In the genomic region with DNA sequence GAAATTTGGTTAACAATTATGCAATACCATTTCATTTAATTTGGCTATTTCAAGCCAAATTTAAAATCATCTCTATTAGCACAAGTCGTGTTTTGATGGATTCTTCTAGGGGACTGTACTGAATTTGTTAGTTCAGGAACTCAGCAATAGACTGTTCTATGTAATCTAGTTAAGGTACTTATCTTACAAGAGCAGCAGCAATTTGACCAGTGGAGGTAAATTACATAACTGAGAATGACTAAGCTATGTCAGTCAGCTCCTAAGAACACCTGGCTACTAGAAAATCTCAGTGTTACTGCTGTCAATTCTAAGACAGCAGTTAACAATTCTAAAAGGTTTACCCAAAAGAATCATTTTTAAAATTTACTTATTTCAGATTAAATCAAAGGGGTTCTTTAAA, we compare ENCODE assay signal across 17 cellular contexts.
"Had no signal": no experiment of that assay in that cellular context is flagged by ENCODE, and none has a peak within 500 bp of the region (broad histone marks: within the 10 kb centered on the region; RNA-seq: fewer than 3 reads in every experiment).

No MANE protein-coding gene starts in this region.

- H3K4me1 ChIP-seq: esophagus squamous epithelium, gastroesophageal sphincter, left ventricle myocardium inferior, pancreas, uterus had no signal

- ATAC-seq: effector memory CD8-positive, alpha-beta T cell; gastroesophageal sphincter; pancreas; right cardiac atrium had no signal

- H3K27me3 ChIP-seq: esophagus squamous epithelium, gastroesophageal sphincter, pancreas, uterus had no signal

- H3K4me3 ChIP-seq: esophagus squamous epithelium, gastroesophageal sphincter, left ventricle myocardium inferior, lung, pancreas, uterus had no signal

- DNase-seq: effector memory CD8-positive, alpha-beta T cell; esophagus squamous epithelium; foreskin fibroblast; glutamatergic neuron; immature natural killer cell; left ventricle myocardium inferior; mesenchymal stem cell; naive B cell; occipital lobe; pancreas; right cardiac atrium; small intestine; stimulated activated CD4-positive, alpha-beta T cell treated with anti-CD3 and anti-CD28 coated beads, Interleukin-12 subunit alpha, Interleukin-12 subunit beta, amount 100 ng/mL, for 4 hours; stimulated activated naive CD4-positive, alpha-beta T cell treated with Interleukin-2 at 50 U/mL for 16 hours; uterus had no signal

- H3K36me3 ChIP-seq: esophagus squamous epithelium, gastroesophageal sphincter, left ventricle myocardium inferior, pancreas, uterus had no signal

- H3K9me3 ChIP-seq: esophagus squamous epithelium, gastroesophageal sphincter, left ventricle myocardium inferior, pancreas, uterus had no signal

- H3K27ac ChIP-seq: esophagus squamous epithelium, gastroesophageal sphincter, left ventricle myocardium inferior, pancreas, uterus had no signal
